In genomic region chr6:134016558-134016814, GRCh38 we compare ENCODE assay signal across 29 cellular contexts. TPM values are rescaled to one million over a fixed set of nuclear protein-coding genes. Genes with fewer than 3 reads are reported as not detected.
"Had no signal": no experiment of that assay in that cellular context is flagged by ENCODE, and none has a peak within 500 bp of the region (broad histone marks: within the 10 kb centered on the region; RNA-seq: fewer than 3 reads in every experiment).

No MANE protein-coding gene starts in this region.

- H3K36me3 Mint-ChIP-seq: immature natural killer cell; naive thymus-derived CD8-positive, alpha-beta T cell; stimulated activated naive B cell treated with anti-CD40 and anti-IgM and Interleukin-4, amounts not matched to agents 10 μg/mL and 1 μg/mL and 100 μg/mL, for 72 hours; type B pancreatic cell had no signal

- H3K9ac ChIP-seq: parathyroid adenoma had no signal

- FAIRE-seq: islet of Langerhans, kidney had no signal

- H3K4me1 Mint-ChIP-seq: immature natural killer cell, nephron, neural crest cell had no signal

- H3K79me2 ChIP-seq: parathyroid adenoma had no signal

- H3K9me3 ChIP-seq: left lung, lower lobe of right lung, neutrophil, suprapubic skin, thoracic aorta, tibial artery, uterus had no signal

- H3K36me3 ChIP-seq: left lung, lower lobe of right lung, neutrophil, suprapubic skin, thoracic aorta, tibial artery, uterus had no signal

- H3K4me3 Mint-ChIP-seq: immature natural killer cell; naive thymus-derived CD8-positive, alpha-beta T cell; nephron; neural crest cell; stimulated activated naive B cell treated with anti-CD40 and anti-IgM and Interleukin-4, amounts not matched to agents 10 μg/mL and 1 μg/mL and 100 μg/mL, for 72 hours; stimulated activated naive CD8-positive, alpha-beta T cell treated with anti-CD3 and anti-CD28 coated beads, Interleukin-15, Interleukin-2, amounts not matched to agents 100 ng/mL and 50 ng/mL, for 24 hours; type B pancreatic cell had no signal

- H3K4me1 ChIP-seq: parathyroid adenoma, suprapubic skin had no signal

- ATAC-seq: left lung; lower lobe of right lung; naive thymus-derived CD8-positive, alpha-beta T cell; right cardiac atrium; sciatic nerve; stimulated activated naive B cell treated with anti-CD40 and anti-IgM and Interleukin-4, amounts not matched to agents 10 μg/mL and 1 μg/mL and 100 μg/mL, for 72 hours had no signal

- H3K27me3 Mint-ChIP-seq: stimulated activated naive B cell treated with anti-CD40 and anti-IgM and Interleukin-4, amounts not matched to agents 10 μg/mL and 1 μg/mL and 100 μg/mL, for 72 hours; type B pancreatic cell had no signal

- H2AFZ ChIP-seq: parathyroid adenoma had no signal

- H3K4me3 ChIP-seq: left lung, lower lobe of right lung, skin epidermis, suprapubic skin, thoracic aorta, tibial artery, uterus had no signal

- H3K27ac Mint-ChIP-seq: immature natural killer cell; naive thymus-derived CD8-positive, alpha-beta T cell; nephron; stimulated activated naive B cell treated with anti-CD40 and anti-IgM and Interleukin-4, amounts not matched to agents 10 μg/mL and 1 μg/mL and 100 μg/mL, for 72 hours; stimulated activated naive CD8-positive, alpha-beta T cell treated with anti-CD3 and anti-CD28 coated beads, Interleukin-15, Interleukin-2, amounts not matched to agents 100 ng/mL and 50 ng/mL, for 24 hours; type B pancreatic cell had no signal

- H3K27me3 ChIP-seq: left lung, suprapubic skin, tibial artery, uterus had no signal

- H3K27ac ChIP-seq: left lung, lower lobe of right lung, neutrophil, parathyroid adenoma, skin epidermis, suprapubic skin, thoracic aorta, tibial artery, uterus had no signal

- DNase-seq: hypothalamus; immature natural killer cell; kidney; left colon; left lung; lower lobe of right lung; mammary epithelial cell; mesenchymal stem cell; naive thymus-derived CD8-positive, alpha-beta T cell; occipital lobe; right cardiac atrium; stimulated activated CD4-positive, alpha-beta T cell treated with anti-CD3 and anti-CD28 coated beads, Interleukin-12 subunit alpha, Interleukin-12 subunit beta, amount 100 ng/mL, for 4 hours; stimulated activated CD4-positive, alpha-beta T cell treated with anti-CD3 and anti-CD28 coated beads, Interleukin-15, amount 100 ng/mL, for 24 hours; stimulated activated CD4-positive, alpha-beta T cell treated with anti-CD3 and anti-CD28 coated beads, Interleukin-2, amount 100 ng/mL, for 24 hours; stimulated activated CD4-positive, alpha-beta T cell treated with anti-CD3 and anti-CD28 coated beads, Interleukin-4, amount 100 ng/mL, for 1 hour; stimulated activated naive B cell treated with anti-CD40 and anti-IgM and Interleukin-4, amounts not matched to agents 10 μg/mL and 1 μg/mL and 100 μg/mL, for 72 hours; tibial artery; uterus had no signal

- H3K9me3 Mint-ChIP-seq: immature natural killer cell; nephron; neural crest cell; stimulated activated naive B cell treated with anti-CD40 and anti-IgM and Interleukin-4, amounts not matched to agents 10 μg/mL and 1 μg/mL and 100 μg/mL, for 72 hours; stimulated activated naive CD8-positive, alpha-beta T cell treated with anti-CD3 and anti-CD28 coated beads, Interleukin-15, Interleukin-2, amounts not matched to agents 100 ng/mL and 50 ng/mL, for 24 hours; type B pancreatic cell had no signal

RNA-seq across cellular contexts. Expression of gene SLC2A12, which starts 35.9 kb away (rescaled TPM):
- total RNA-seq: naive thymus-derived CD8-positive, alpha-beta T cell had no signal
- polyA plus RNA-seq: naive thymus-derived CD8-positive, alpha-beta T cell had no signal
